In genomic region chr17:2399572-2400473, GRCh38 we compare ENCODE assay signal across 8 cellular contexts. TPM values are rescaled to one million over a fixed set of nuclear protein-coding genes. Genes with fewer than 3 reads are reported as not detected.
DNase-seq lines count a peak whose midpoint lies in the region; ATAC-seq and TF ChIP-seq lines count a peak whose summit lies in the region.

No MANE protein-coding gene starts in this region.

- no peak for TF ChIP-seq CTCF in left lung (IDR thresholded peaks at IDR 0.05)

- ATAC-seq in GM19025 (IDR thresholded peaks at IDR 0.05; ENCODE audit: low read depth, unreplicated experiment) (peak; percentile 45), HG03280 (IDR thresholded peaks at IDR 0.05; ENCODE audit: unreplicated experiment) (peak; percentile 40), left lung (peak; percentile 65)

- no peaks in the 10 kb centered on the region for H3K36me3 ChIP-seq in left lung

- peaks cover 38 to 74% of the 10 kb centered on the region in 2 donors for H3K4me1 ChIP-seq in left lung

- no peaks in the 10 kb centered on the region for H3K9me3 ChIP-seq in left lung

- peak overlapping the region; percentile 99 to 100 for H3K27ac ChIP-seq in left lung

- peak overlapping the region; percentile 70 to 92 for H3K4me3 ChIP-seq in left lung

- DNase-seq in AML-193 (lab: John Stamatoyannopoulos, UW) (peak; percentile 46 to 70), NCI-H510A treated with DMSO at 0.1 percent for 48 hours (lab: John Stamatoyannopoulos, UW) (peak; percentile 77), cortex of kidney (lab: John Stamatoyannopoulos, UW) (peak; percentile 89), left lung (peak; percentile 96 to 100)
- DNase-seq in activated CD4-positive, alpha-beta T cell treated with anti-CD3 and anti-CD28 coated beads, Interleukin-2, amount 50 U/mL, for 1 hour: peak; percentile 88
- peak; percentile 92 to 96 for DNase-seq in stimulated activated CD4-positive, alpha-beta T cell treated with anti-CD3 and anti-CD28 coated beads, Interleukin-2, amount 100 ng/mL, for 24 hours

- H3K27me3 ChIP-seq in left lung: no peaks in the 10 kb centered on the region

- intact Hi-C loops in left lung (cut with DNase I): no loop called here

RNA-seq across cellular contexts. Expression of gene MNT, which starts 1.0 kb away (rescaled TPM):
- total RNA-seq in left lung: 10 to 100 TPM; 19.7 to 31.9 TPM

Comparison
In these comparisons a context has a peak if more than half of its experiments do, and no peak if none do; other contexts are left out.
1. Peak in every context shown above with its lines: DNase-seq, ATAC-seq, H3K4me3 ChIP-seq and H3K27ac ChIP-seq.